Comparison of ENCODE assay signal across 11 cellular contexts in the genomic region with DNA sequence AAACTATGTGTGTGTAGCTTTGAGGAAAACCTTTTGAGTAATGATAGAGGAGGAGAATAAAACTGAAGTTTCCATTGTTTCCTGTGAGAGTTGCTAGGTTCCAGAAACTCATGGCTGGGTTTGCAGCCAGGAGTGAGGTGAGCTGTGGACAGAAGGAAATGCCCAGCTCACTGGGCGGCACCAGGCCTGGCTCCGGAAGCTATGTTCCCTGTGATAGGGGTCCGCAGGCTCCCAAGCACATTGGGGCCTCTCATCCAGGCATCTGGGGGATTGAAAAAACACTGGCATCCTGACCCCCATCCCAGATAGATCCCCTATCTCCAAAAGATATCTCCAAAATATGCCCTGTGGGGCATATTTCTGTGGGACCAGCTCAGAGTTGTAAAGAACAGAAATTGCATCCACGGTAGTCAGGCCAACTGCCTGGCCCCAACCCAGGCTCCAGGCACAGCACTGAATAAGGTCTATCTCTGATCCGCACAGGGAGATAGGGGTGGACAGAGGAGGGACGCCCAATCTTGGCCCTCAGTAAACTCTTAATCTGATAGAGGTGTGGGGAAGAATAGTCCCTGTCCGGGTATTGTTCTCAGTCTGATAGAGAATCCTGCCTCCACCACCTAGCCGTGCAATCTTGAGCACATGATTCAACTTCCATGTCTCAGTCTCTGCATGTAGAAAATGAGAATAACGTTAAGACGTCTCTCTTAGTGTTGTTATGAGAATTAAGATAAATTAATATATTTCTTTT. TPM values are rescaled to one million over a fixed set of nuclear protein-coding genes. Genes with fewer than 3 reads are reported as not detected.
DNase-seq lines count a peak whose midpoint lies in the region; ATAC-seq and TF ChIP-seq lines count a peak whose summit lies in the region.
"Had no signal": no experiment of that assay in that cellular context is flagged by ENCODE, and none has a peak within 500 bp of the region (broad histone marks: within the 10 kb centered on the region; RNA-seq: fewer than 3 reads in every experiment).

No MANE protein-coding gene starts in this region.

- peak overlapping the region; percentile 67 for H2BK120ac ChIP-seq in mesenchymal stem cell (ENCODE audit: low read depth, low read length)

- H3K27ac Mint-ChIP-seq in activated CD4-positive, alpha-beta T cell treated with anti-CD3 and anti-CD28 coated beads, Interleukin-2, amount 10 ng/mL, durations not matched to agents 24 days and 14 days, result no peak overlapping the region

- in situ Hi-C loops in GM13977 (cut with MboI; ENCODE audit: low pct_unique_long_range_greater_than_20kb, low sequenced_read_pairs, unreplicated experiment), result no loop called here

- H3K9me3 Mint-ChIP-seq in activated CD4-positive, alpha-beta T cell treated with anti-CD3 and anti-CD28 coated beads, Interleukin-2, amount 10 ng/mL, durations not matched to agents 24 days and 14 days, result no peaks in the 10 kb centered on the region

- H3K27me3 Mint-ChIP-seq in activated CD4-positive, alpha-beta T cell treated with anti-CD3 and anti-CD28 coated beads, Interleukin-2, amount 10 ng/mL, durations not matched to agents 24 days and 14 days, result peaks cover 25% of the 10 kb centered on the region

- peaks cover 3% of the 10 kb centered on the region for H3K36me3 Mint-ChIP-seq in activated CD4-positive, alpha-beta T cell treated with anti-CD3 and anti-CD28 coated beads, Interleukin-2, amount 10 ng/mL, durations not matched to agents 24 days and 14 days (ENCODE audit: low read depth)

- peaks cover 0 to 2% of the 10 kb centered on the region in 2 experiments for H3K36me3 ChIP-seq in mesenchymal stem cell (ENCODE audit: control insufficient read depth in 1 of 2, insufficient read depth in 2 of 2, low read depth in 1 of 2, low read length in 2 of 2)
- H3K36me3 ChIP-seq in thyroid gland, result no peaks in the 10 kb centered on the region

- no peak for ATAC-seq in HG02610 (IDR thresholded peaks at IDR 0.05; ENCODE audit: unreplicated experiment)
- ATAC-seq in HG03442 (IDR thresholded peaks at IDR 0.05; ENCODE audit: unreplicated experiment), result no peak

- H2AFZ ChIP-seq in mesenchymal stem cell (ENCODE audit: low read depth, low read length), result no peak overlapping the region

- H3K79me1 ChIP-seq in mesenchymal stem cell (replicated peaks; ENCODE audit: low read length, poor library complexity, severe bottlenecking), result no peaks in the 10 kb centered on the region

- 92% methylated on average over 8 of the region's 10 CpGs for WGBS in mesenchymal stem cell
- 64 to 76% methylated on average over 10 of the region's 10 CpGs for WGBS in thyroid gland, 2 donors

- H2BK5ac ChIP-seq in mesenchymal stem cell (ENCODE audit: low read depth, low read length, poor library complexity, severe bottlenecking), result no peak overlapping the region

- peak overlapping the region; percentile 91 for H2AK5ac ChIP-seq in mesenchymal stem cell (ENCODE audit: low read length, severe bottlenecking)

- H2BK15ac ChIP-seq in mesenchymal stem cell (ENCODE audit: low read depth, poor library complexity, severe bottlenecking), result peak overlapping the region; percentile 60

- H4K91ac ChIP-seq in mesenchymal stem cell (ENCODE audit: low read length), result no peak overlapping the region

- no peak overlapping the region for H3K4me2 ChIP-seq in mesenchymal stem cell (ENCODE audit: low read length, poor library complexity, severe bottlenecking)

- H3K27ac ChIP-seq in mesenchymal stem cell (ENCODE audit: low read length, poor library complexity, severe bottlenecking), result peak overlapping the region; percentile 68
- peak overlapping the region; percentile 52 to 68 (median 64) for H3K27ac ChIP-seq in thyroid gland

- no peaks in the 10 kb centered on the region for H3K9me3 ChIP-seq in mesenchymal stem cell (ENCODE audit: control insufficient read depth, low read length)
- H3K9me3 ChIP-seq in thyroid gland, result no peaks in the 10 kb centered on the region

- H3K4ac ChIP-seq in mesenchymal stem cell (ENCODE audit: low read depth in 1 of 2, low read length in 2 of 2), result peak overlapping the region; percentile 71 to 83

- H3K4me3 Mint-ChIP-seq in activated CD4-positive, alpha-beta T cell treated with anti-CD3 and anti-CD28 coated beads, Interleukin-2, amount 10 ng/mL, durations not matched to agents 24 days and 14 days, result peak overlapping the region; percentile 66

- H2BK12ac ChIP-seq in mesenchymal stem cell (ENCODE audit: low read length in 2 of 2), result peak overlapping the region; percentile 61 to 89

- TF ChIP-seq CTCF in cardiac fibroblast (IDR thresholded peaks at IDR 0.05; ENCODE audit: low read depth, low read length) (no peak), thyroid gland (IDR thresholded peaks at IDR 0.05) (no peak), GM13977 (IDR thresholded peaks at IDR 0.05; ENCODE audit: extremely low read depth, insufficient read depth, missing control alignments) (no peak)

- no peak overlapping the region for H3K14ac ChIP-seq in mesenchymal stem cell (ENCODE audit: low read length in 2 of 2)

- H3K4me1 Mint-ChIP-seq in activated CD4-positive, alpha-beta T cell treated with anti-CD3 and anti-CD28 coated beads, Interleukin-2, amount 10 ng/mL, durations not matched to agents 24 days and 14 days, result peaks cover 12% of the 10 kb centered on the region

- intact Hi-C loops in activated CD4-positive, alpha-beta T cell treated with anti-CD3 and anti-CD28 coated beads, Interleukin-2, amount 10 ng/mL, durations not matched to agents 24 days and 14 days (cut with micrococcal nuclease), result no loop called here
- intact Hi-C loops in thyroid gland (cut with DNase I), result loop anchor here (5.0 kb wide), 1 partner anchor 37 kb away; no protein-coding TSS in a partner anchor

- no peak overlapping the region for H3K4me3 ChIP-seq in cardiac fibroblast (replicated peaks in 1 of 2; ENCODE audit: low read depth in 2 of 2, low read length in 2 of 2)
- H3K4me3 ChIP-seq in mesenchymal stem cell (ENCODE audit: insufficient read depth in 1 of 2, low read depth in 1 of 2, low read length in 2 of 2), result no peak overlapping the region
- H3K4me3 ChIP-seq in thyroid gland (replicated peaks in 1 of 3), result no peak overlapping the region

- H4K8ac ChIP-seq in mesenchymal stem cell (ENCODE audit: low read length), result peak overlapping the region; percentile 38

- peaks cover 39% of the 10 kb centered on the region for H3K4me1 ChIP-seq in mesenchymal stem cell (ENCODE audit: control insufficient read depth, insufficient read depth, low read depth, low read length)
- H3K4me1 ChIP-seq in thyroid gland, result peaks cover 41 to 52% of the 10 kb centered on the region in 2 donors

- H3K9ac ChIP-seq in mesenchymal stem cell (ENCODE audit: low read length), result peak overlapping the region; percentile 72

- TF ChIP-seq POLR2A in thyroid gland (IDR thresholded peaks at IDR 0.05), result no peak

- DNase-seq in activated CD4-positive, alpha-beta T cell treated with anti-CD3 and anti-CD28 coated beads, Interleukin-2, amount 10 ng/mL, durations not matched to agents 24 days and 14 days, result no peak
- no peak for DNase-seq in activated CD4-positive, alpha-beta T cell treated with anti-CD3 and anti-CD28 coated beads, Interleukin-2, amount 50 U/mL, for 48 hours
- DNase-seq in cardiac fibroblast (ENCODE audit: low read depth in 2 of 2) (peak; percentile 50 to 69), mesenchymal stem cell (no peak), thyroid gland (no peak), GM13977 (ENCODE audit: low spot score) (no peak)
- DNase-seq: NCI-H1092 treated with DMSO at 0.1 percent for 48 hours; stimulated activated CD4-positive, alpha-beta T cell treated with anti-CD3 and anti-CD28 coated beads, Interleukin-2, amount 100 ng/mL, for 24 hours had no signal

- H3K18ac ChIP-seq in mesenchymal stem cell (ENCODE audit: low read depth in 1 of 2, low read length in 2 of 2), result peak overlapping the region in 1 of 2 experiments; percentile 72

- H3K23ac ChIP-seq in mesenchymal stem cell (ENCODE audit: low read length in 2 of 2), result no peak overlapping the region

- H3K27me3 ChIP-seq in mesenchymal stem cell (ENCODE audit: control insufficient read depth in 1 of 2, insufficient read depth in 1 of 2, low read length in 2 of 2), result no peaks in the 10 kb centered on the region
- H3K27me3 ChIP-seq in thyroid gland, result no peaks in the 10 kb centered on the region

RNA-seq across cellular contexts. Expression of a gene that starts 1.9 kb away (rescaled TPM):
- total RNA-seq in activated CD4-positive, alpha-beta T cell treated with anti-CD3 and anti-CD28 coated beads, Interleukin-2, amount 10 ng/mL, durations not matched to agents 24 days and 14 days, result 6.2 and 6.3 TPM in 2 replicates
- polyA plus RNA-seq in mesenchymal stem cell (2013, experiment 1 of 2), result 26.3 TPM
- 21.0 TPM for polyA plus RNA-seq in mesenchymal stem cell (2013, experiment 2 of 2)
- total RNA-seq in thyroid gland, result 100 to 1,000 TPM in 2 of 4 donors, 10 to 100 TPM in 2; 75.7 to 239 (median 96.8) TPM

RNA-seq across cellular contexts. Expression of a gene that starts 37.9 kb away (rescaled TPM):
- not detected in 2 replicates for total RNA-seq in activated CD4-positive, alpha-beta T cell treated with anti-CD3 and anti-CD28 coated beads, Interleukin-2, amount 10 ng/mL, durations not matched to agents 24 days and 14 days
- polyA plus RNA-seq in mesenchymal stem cell (2013, experiment 1 of 2), result not detected
- not detected for polyA plus RNA-seq in mesenchymal stem cell (2013, experiment 2 of 2)
- total RNA-seq in thyroid gland, result not detected
- total RNA-seq: bronchial epithelial cell had no signal

Comparison
In these comparisons a context has a peak if more than half of its experiments do, and no peak if none do; other contexts are left out.
1. DNase-seq: peak in cardiac fibroblast (2 of 2); none in activated CD4-positive, alpha-beta T cell treated with anti-CD3 and anti-CD28 coated beads, Interleukin-2, amount 10 ng/mL, durations not matched to agents 24 days and 14 days (single experiment), activated CD4-positive, alpha-beta T cell treated with anti-CD3 and anti-CD28 coated beads, Interleukin-2, amount 50 U/mL, for 48 hours (0 of 2), mesenchymal stem cell (single experiment), thyroid gland (0 of 2) and GM13977 (single experiment).
2. RNA of a gene that starts 1.9 kb away (total RNA-seq): 75.7 to 239 TPM in thyroid gland; 6.2 to 6.3 TPM in activated CD4-positive, alpha-beta T cell treated with anti-CD3 and anti-CD28 coated beads, Interleukin-2, amount 10 ng/mL, durations not matched to agents 24 days and 14 days; every median in the first group is over 10 times any median in the second.